8 cellular contexts compared by ENCODE assay signal in genomic region chr19:34317311-34317927, GRCh38. TPM values are rescaled to one million over a fixed set of nuclear protein-coding genes. Genes with fewer than 3 reads are reported as not detected.
DNase-seq lines count a peak whose midpoint lies in the region; ATAC-seq and TF ChIP-seq lines count a peak whose summit lies in the region.

No MANE protein-coding gene starts in this region.

- POLR2A ChIA-PET in WTC11 (lab: Charles Lee): no interaction called here

- CTCF ChIA-PET in WTC11 (lab: Charles Lee): interaction anchor here (1.2 to 1.5 kb wide), 2 partner anchors 11 to 76 kb away, joined by 3 to 6 read pairs; no protein-coding TSS in a partner anchor

- intact Hi-C loops in left ventricle myocardium inferior (cut with micrococcal nuclease): loop anchor here (10.0 kb wide), 1 partner anchor 53 kb away; no protein-coding TSS in a partner anchor
- intact Hi-C loops in spleen (cut with DNase I; ENCODE audit: low total_unique reads): no loop called here

- H3K27ac ChIP-seq in left ventricle myocardium inferior (replicated peaks): peak overlapping the region; percentile 77
- peak overlapping the region; percentile 9 to 81 (median 54) for H3K27ac ChIP-seq in spleen

- no peak for TF ChIP-seq POLR2A in spleen (IDR thresholded peaks at IDR 0.05)
- TF ChIP-seq POLR2A in GM18505 (IDR thresholded peaks at IDR 0.05; ENCODE audit: borderline replicate concordance, extremely low read depth, insufficient read depth, insufficient read length): no peak

- WGBS in spleen, 5 donors: 57 to 69% (median 61%) methylated on average over 6 of the region's 6 CpGs

- DNase-seq in NCI-H748 (lab: John Stamatoyannopoulos, UW; ENCODE audit: unreplicated experiment) (peak; percentile 17), NCI-H748 treated with DMSO at 0.1 percent for 48 hours (lab: John Stamatoyannopoulos, UW) (no peak), WTC11 (ENCODE audit: low spot score) (no peak), left ventricle myocardium inferior (no peak), spleen (no peak), H4 (ENCODE audit: low spot score) (no peak), ecto neural progenitor cell (ENCODE audit: low spot score) (no peak)

- no peaks in the 10 kb centered on the region for H3K27me3 Mint-ChIP-seq in WTC11 (ENCODE audit: low read depth)

- peaks cover 4% of the 10 kb centered on the region for H3K36me3 Mint-ChIP-seq in WTC11

- H3K36me3 ChIP-seq in left ventricle myocardium inferior (peaks cover 19% of the 10 kb centered on the region), spleen (peaks cover 0 to 30% (median 18%) of the 10 kb centered on the region in 6 donors)

- TF ChIP-seq CTCF in WTC11 (IDR thresholded peaks at IDR 0.05): no peak
- TF ChIP-seq CTCF in left ventricle myocardium inferior (IDR thresholded peaks at IDR 0.05; ENCODE audit: borderline replicate concordance): no peak
- no peak for TF ChIP-seq CTCF in spleen (IDR thresholded peaks at IDR 0.05 in 8 of 11, conservative IDR thresholded peaks at IDR 0.05 in 3 of 11)

- ATAC-seq in WTC11 (no peak), GM18505 (IDR thresholded peaks at IDR 0.05; ENCODE audit: unreplicated experiment) (no peak)

- H3K4me3 Mint-ChIP-seq in WTC11: no peak overlapping the region

- H3K9me3 ChIP-seq in left ventricle myocardium inferior (replicated peaks) (no peaks in the 10 kb centered on the region), spleen (no peaks in the 10 kb centered on the region)

- H3K4me3 ChIP-seq in left ventricle myocardium inferior (no peak overlapping the region), spleen (peak overlapping the region in 1 of 8 donors; percentile 30)

- H3K9me3 Mint-ChIP-seq in WTC11: no peaks in the 10 kb centered on the region

- H3K27me3 ChIP-seq in left ventricle myocardium inferior (ENCODE audit: low read depth) (no peaks in the 10 kb centered on the region), spleen (replicated peaks in 1 of 7) (no peaks in the 10 kb centered on the region)

- peak overlapping the region; percentile 87 for H3K27ac Mint-ChIP-seq in WTC11

- peaks cover 76% of the 10 kb centered on the region for H3K4me1 ChIP-seq in left ventricle myocardium inferior
- H3K4me1 ChIP-seq in spleen: peaks cover 19 to 77% (median 61%) of the 10 kb centered on the region in 6 donors

- H3K4me1 Mint-ChIP-seq in WTC11: peaks cover 10% of the 10 kb centered on the region; the same call in 1 of the 2 replicates

TF ChIP-seq in WTC11, 78 proteins besides CTCF, POLR2A, EP300 and RAD21:
- TF ChIP-seq USF2 (CRISPR knock-in tag; IDR thresholded peaks at IDR 0.05) (peak; percentile 15; the same call in 1 of the 2 replicates), ZNF121 (CRISPR knock-in tag; IDR thresholded peaks at IDR 0.05) (no peak)

RNA-seq across cellular contexts. Expression of gene GPI, which starts 47.6 kb away (rescaled TPM):
- total RNA-seq in WTC11 (2021) (389 to 452 TPM (median 446 TPM) in 3 replicates), left ventricle myocardium inferior (473 TPM), spleen (100 to 1,000 TPM in 6 of 7 donors, 10 to 100 TPM in 1; 96.6 to 257 (median 171) TPM)
- polyA plus RNA-seq in spleen: 10 to 100 TPM; 57.5 to 76.9 (median 63.7) TPM
- 387 and 418 TPM in 2 replicates for total RNA-seq in H4 (2014; rRNA removed; shearing (Covaris generic))
